9 cellular contexts compared by ENCODE assay signal in the genomic region with DNA sequence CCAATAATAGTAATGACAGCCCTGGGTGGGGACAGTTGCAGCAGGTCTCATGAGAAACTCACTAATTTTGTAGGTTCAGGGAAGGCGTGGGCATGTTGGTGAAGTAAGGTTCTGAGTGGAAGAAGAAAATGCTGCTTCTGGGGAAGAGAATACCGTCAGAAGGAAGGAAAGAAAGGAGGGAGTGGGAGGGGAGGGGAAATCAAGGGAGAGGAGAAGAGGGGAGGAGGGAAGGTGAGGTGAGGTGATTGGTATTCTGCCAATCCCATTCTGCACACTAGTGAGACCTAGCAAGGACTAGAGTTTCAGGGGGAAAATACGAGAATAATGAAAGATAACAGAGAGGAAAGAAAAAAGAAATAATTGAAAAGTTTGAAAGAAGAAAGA. TPM values are rescaled to one million over a fixed set of nuclear protein-coding genes. Genes with fewer than 3 reads are reported as not detected.
A peak's percentile ranks its signal among the peaks of the same experiment; 100 is the strongest.
DNase-seq lines count a peak whose midpoint lies in the region; ATAC-seq, FAIRE-seq and TF ChIP-seq lines count a peak whose summit lies in the region.
"Had no signal": no experiment of that assay in that cellular context is flagged by ENCODE, and none has a peak within 500 bp of the region (broad histone marks: within the 10 kb centered on the region; RNA-seq: fewer than 3 reads in every experiment).

No MANE protein-coding gene starts in this region.

- peak overlapping the region; percentile 62 for H3K27ac ChIP-seq in DND-41 (ENCODE audit: low read length)
- H3K27ac ChIP-seq in ectodermal cell (ENCODE audit: insufficient read depth, low read depth, low read length, poor library complexity, severe bottlenecking), result no peak overlapping the region

- peak overlapping the region; percentile 96 for H3K27ac Mint-ChIP-seq in neural crest cell (ENCODE audit: unreplicated experiment)

- H3K4me1 Mint-ChIP-seq in neural crest cell, result peaks cover 33% of the 10 kb centered on the region

- ATAC-seq in DND-41 (ENCODE audit: insufficient read depth, low read depth) (no peak), HG02870 (IDR thresholded peaks at IDR 0.05; ENCODE audit: unreplicated experiment) (no peak)

- H3K9me3 ChIP-seq in DND-41 (ENCODE audit: insufficient read depth, low read length, severe bottlenecking) (no peaks in the 10 kb centered on the region), ectodermal cell (ENCODE audit: control insufficient read depth, low read length) (no peaks in the 10 kb centered on the region)

- H3K27me3 ChIP-seq in DND-41 (ENCODE audit: insufficient read depth, low read length, poor library complexity) (peaks cover 20% of the 10 kb centered on the region), ectodermal cell (ENCODE audit: control insufficient read depth, insufficient read depth, low read length, poor library complexity, severe bottlenecking) (peaks cover 8% of the 10 kb centered on the region)

- H3K36me3 ChIP-seq in DND-41 (ENCODE audit: insufficient read depth, low read length), result no peaks in the 10 kb centered on the region
- H3K36me3 ChIP-seq in ectodermal cell (ENCODE audit: control insufficient read depth, insufficient read depth, low read length), result no peaks in the 10 kb centered on the region

- H3K79me2 ChIP-seq in DND-41 (ENCODE audit: insufficient read depth, low read length), result no peaks in the 10 kb centered on the region

- peak overlapping the region; percentile 52 for H3K9ac ChIP-seq in DND-41 (ENCODE audit: low read depth, low read length)

- peak overlapping the region; percentile 89 for H3K4me2 ChIP-seq in DND-41 (ENCODE audit: insufficient read depth, low read length)

- H3K9me3 Mint-ChIP-seq in neural crest cell, result no peaks in the 10 kb centered on the region

- H3K4me1 ChIP-seq in DND-41 (ENCODE audit: insufficient read depth, low read length) (peaks cover 17% of the 10 kb centered on the region), ectodermal cell (ENCODE audit: control insufficient read depth, insufficient read depth, low read length) (no peaks in the 10 kb centered on the region)

- 22 to 35% methylated on average over 3 of the region's 3 CpGs for WGBS in ectodermal cell, 2 experiments

- no peaks in the 10 kb centered on the region for H3K36me3 Mint-ChIP-seq in neural crest cell (ENCODE audit: low read depth)

- peak overlapping the region; percentile 9 to 62; a peak in 3 of 4 replicates for H3K4me3 ChIP-seq in DND-41 (ENCODE audit: low read depth in 1 of 2, low read length in 2 of 2)
- H3K4me3 ChIP-seq in ectodermal cell (ENCODE audit: insufficient read depth, low read depth, low read length), result peak overlapping the region; percentile 73

- peak overlapping the region; percentile 91 for H2AFZ ChIP-seq in DND-41 (ENCODE audit: low read depth, low read length)

- no peak for FAIRE-seq in D721Med (lab: Jason Lieb, UNC)

- DNase-seq in DND-41 (no peak), NCI-H2029 treated with DMSO at 0.1 percent for 48 hours (lab: John Stamatoyannopoulos, UW) (peak; percentile 5), neural crest cell (ENCODE audit: low read depth, low spot score) (no peak), D721Med (ENCODE audit: insufficient read length, low spot score) (no peak), islet precursor cell (no peak), iPS-NIHi11 (ENCODE audit: low spot score) (no peak)

- TF ChIP-seq CTCF in DND-41 (IDR thresholded peaks at IDR 0.05; ENCODE audit: borderline replicate concordance, extremely low read depth, low read length, poor library complexity, severe bottlenecking), result no peak
- TF ChIP-seq CTCF in neural crest cell (conservative IDR thresholded peaks at IDR 0.05), result no peak
- TF ChIP-seq CTCF in D721Med (IDR thresholded peaks at IDR 0.05; ENCODE audit: insufficient read depth, missing control alignments), result no peak

- H4K20me1 ChIP-seq in DND-41 (ENCODE audit: insufficient read depth, low read length), result no peaks in the 10 kb centered on the region

- H3K27me3 Mint-ChIP-seq in neural crest cell (ENCODE audit: low read depth), result peaks cover 30% of the 10 kb centered on the region

- peak overlapping the region; percentile 95 for H3K4me3 Mint-ChIP-seq in neural crest cell

RNA-seq across cellular contexts. Expression of a gene that starts 32.4 kb away (rescaled TPM):
- 84.9 TPM for polyA plus RNA-seq in ectodermal cell (2013, experiment 1 of 4)
- polyA plus RNA-seq in ectodermal cell (2013, experiment 2 of 4), result 70.5 TPM
- 84.8 TPM for polyA plus RNA-seq in ectodermal cell (2013, experiment 3 of 4)
- 90.6 TPM for polyA plus RNA-seq in ectodermal cell (2013, experiment 4 of 4)
- total RNA-seq in neural crest cell, result 94.2 and 100.0 TPM in 2 replicates

RNA-seq across cellular contexts. Expression of a gene that starts 54.9 kb away (rescaled TPM):
- polyA plus RNA-seq in ectodermal cell (2013, experiment 1 of 4), result not detected
- not detected for polyA plus RNA-seq in ectodermal cell (2013, experiment 2 of 4)
- polyA plus RNA-seq in ectodermal cell (2013, experiment 3 of 4), result not detected
- polyA plus RNA-seq in ectodermal cell (2013, experiment 4 of 4), result not detected
- total RNA-seq in neural crest cell, result not detected in 2 replicates
- total RNA-seq: SK-MEL-5 had no signal
